ENCODE assay signal across 1 cellular context in genomic region chr21:28991861-28992525, GRCh38.
A peak's percentile ranks its signal among the peaks of the same experiment; 100 is the strongest.
TF ChIP-seq lines count a peak whose summit lies in the region.

No MANE protein-coding gene starts in this region.

TF ChIP-seq in K562, 482 proteins besides CTCF, POLR2A, EP300 and RAD21 (continued from another document):
- TF ChIP-seq ZNF639 (CRISPR knock-in tag; conservative IDR thresholded peaks at IDR 0.05 in 1 of 2, IDR thresholded peaks at IDR 0.05 in 1 of 2) (no peak), JUNB (CRISPR knock-in tag; conservative IDR thresholded peaks at IDR 0.05) (no peak), ZNF224 (CRISPR knock-in tag; IDR thresholded peaks at IDR 0.05) (no peak), ZNF785 (CRISPR knock-in tag; IDR thresholded peaks at IDR 0.05) (no peak), ZFPM2 (CRISPR knock-in tag; IDR thresholded peaks at IDR 0.05) (no peak), ZBTB17 (CRISPR knock-in tag; IDR thresholded peaks at IDR 0.05) (no peak), SRSF7 (optimal IDR thresholded peaks at IDR 0.05; ENCODE audit: low read depth, low read length) (no peak), DEAF1 (CRISPR knock-in tag; IDR thresholded peaks at IDR 0.05) (no peak), KAT8 (IDR thresholded peaks at IDR 0.05; ENCODE audit: low read depth) (no peak), SMARCA5 (IDR thresholded peaks at IDR 0.05) (0 out of 2 replicates have a peak, but pooled peaks have one; percentile 32), XRCC5 (IDR thresholded peaks at IDR 0.05; ENCODE audit: low read depth, low read length) (no peak), ZNF766 (CRISPR knock-in tag; conservative IDR thresholded peaks at IDR 0.05) (peak; percentile 54; the same call in 1 of the 2 replicates), HNRNPH1 (optimal IDR thresholded peaks at IDR 0.05; ENCODE audit: low read depth, low read length) (no peak), ILK (tag; IDR thresholded peaks at IDR 0.05; ENCODE audit: borderline replicate concordance, low read depth) (no peak), HDGF (IDR thresholded peaks at IDR 0.05) (0 out of 2 replicates have a peak, but pooled peaks have one; percentile 34), ZNF212 (CRISPR knock-in tag; IDR thresholded peaks at IDR 0.05) (no peak), SMARCC2 (IDR thresholded peaks at IDR 0.05; ENCODE audit: low read depth) (0 out of 2 replicates have a peak, but pooled peaks have one; percentile 45), BHLHE40 (IDR thresholded peaks at IDR 0.05; ENCODE audit: low read length) (no peak), RFX1 (IDR thresholded peaks at IDR 0.05) (no peak), AFF1 (IDR thresholded peaks at IDR 0.05; ENCODE audit: low read depth in 1 of 2, partially characterized antibody in 2 of 2) (peak in 1 of 2 experiments; percentile 24), TSC22D4 (tag; IDR thresholded peaks at IDR 0.05) (no peak), GTF3C2 (IDR thresholded peaks at IDR 0.05; ENCODE audit: borderline replicate concordance, extremely low read depth, insufficient read length) (no peak)
